30 cellular contexts compared by ENCODE assay signal in the genomic region with DNA sequence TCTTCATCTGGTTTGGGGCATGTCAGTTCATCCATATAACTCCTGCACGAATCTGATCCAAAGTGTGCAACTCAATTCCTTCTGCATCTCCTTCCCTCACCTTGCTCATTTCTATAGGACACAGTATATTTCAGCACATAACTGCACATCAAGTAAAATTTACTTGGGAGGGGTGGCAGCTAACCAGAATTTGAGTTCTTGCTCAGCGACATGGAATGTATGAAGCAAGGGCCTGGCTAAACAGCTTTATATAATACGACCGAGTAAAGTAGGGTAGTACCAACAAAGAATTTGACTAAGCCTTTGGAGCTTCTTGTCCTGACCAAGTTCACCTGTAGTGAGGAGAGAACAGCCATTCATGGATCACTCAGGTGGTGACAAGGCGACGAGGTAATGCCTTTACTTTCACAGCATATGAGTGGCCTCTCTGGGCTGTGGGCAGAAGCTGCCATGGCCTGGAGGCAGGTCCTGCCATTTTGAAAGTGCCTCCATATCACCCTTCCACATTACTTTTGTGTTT.
DNase-seq lines count a peak whose midpoint lies in the region; TF ChIP-seq lines count a peak whose summit lies in the region.
"Had no signal": no experiment of that assay in that cellular context is flagged by ENCODE, and none has a peak within 500 bp of the region (broad histone marks: within the 10 kb centered on the region; RNA-seq: fewer than 3 reads in every experiment).

No MANE protein-coding gene starts in this region.

- H3K9me3 ChIP-seq in stomach smooth muscle (ENCODE audit: control insufficient read depth in 2 of 2, low read length in 2 of 2) (no peaks in the 10 kb centered on the region), BE2C (no peaks in the 10 kb centered on the region), neural progenitor cell (ENCODE audit: low read depth) (no peaks in the 10 kb centered on the region)
- H3K9me3 ChIP-seq: pancreas had no signal

- H3K4me2 ChIP-seq in neural progenitor cell, result no peak overlapping the region

- peaks cover 28% of the 10 kb centered on the region for H3K4me1 Mint-ChIP-seq in neural progenitor cell

- no peak overlapping the region for H3K27ac Mint-ChIP-seq in neural progenitor cell
- H3K27ac Mint-ChIP-seq: dendritic cell treated with granulocyte-macrophage colony-stimulating factor and Interleukin-4, amounts not matched to agents 40 ng/mL and 50 ng/mL, for 4 days; nephron progenitor cell; WTC11 had no signal

- no peak overlapping the region for H3K4me3 ChIP-seq in choroid plexus epithelial cell (ENCODE audit: low read depth, low read length)
- no peak overlapping the region for H3K4me3 ChIP-seq in stomach smooth muscle (ENCODE audit: low read length in 2 of 2)
- H3K4me3 ChIP-seq in BE2C (ENCODE audit: low read depth, low read length), result no peak overlapping the region
- no peak overlapping the region for H3K4me3 ChIP-seq in neural progenitor cell
- H3K4me3 ChIP-seq: pancreas, tibial artery had no signal

- H3K9me3 Mint-ChIP-seq in neural progenitor cell, result no peaks in the 10 kb centered on the region
- H3K9me3 Mint-ChIP-seq: dendritic cell treated with granulocyte-macrophage colony-stimulating factor and Interleukin-4, amounts not matched to agents 40 ng/mL and 50 ng/mL, for 4 days had no signal

- H3K4me1 ChIP-seq in stomach smooth muscle (ENCODE audit: control insufficient read depth, insufficient read depth, low read length), result peaks cover 54% of the 10 kb centered on the region
- H3K4me1 ChIP-seq in BE2C, result peaks cover 22% of the 10 kb centered on the region
- peaks cover 27% of the 10 kb centered on the region for H3K4me1 ChIP-seq in neural progenitor cell

- H3K9ac ChIP-seq in stomach smooth muscle (ENCODE audit: low read length in 2 of 2) (no peak overlapping the region), neural progenitor cell (no peak overlapping the region)

- peak overlapping the region; percentile 85 for H3K27ac ChIP-seq in stomach smooth muscle (ENCODE audit: low read length)
- no peak overlapping the region for H3K27ac ChIP-seq in neural progenitor cell
- H3K27ac ChIP-seq: pancreas had no signal

- DNase-seq in EH (ENCODE audit: low read depth), result peak; percentile 19
- peak; percentile 37 for DNase-seq in choroid plexus epithelial cell (ENCODE audit: low read depth)
- DNase-seq in iris pigment epithelial cell (ENCODE audit: low read depth), result peak; percentile 52
- DNase-seq in GM10266 (ENCODE audit: extremely low spot score), result no peak
- no peak for DNase-seq in BE2C
- no peak for DNase-seq in glomerular visceral epithelial cell (ENCODE audit: extremely low spot score)
- DNase-seq in neural progenitor cell (ENCODE audit: low spot score), result no peak
- DNase-seq: activated CD4-positive, alpha-beta T cell treated with anti-CD3 and anti-CD28 coated beads, Interleukin-2, amount 50 U/mL, for 4 hours; activated CD8-positive, alpha-beta memory T cell treated with anti-CD3 and anti-CD28 coated beads, Interleukin-2, amount 50 U/mL, for 4 hours; activated naive CD4-positive, alpha-beta T cell treated with anti-CD3 and anti-CD28 coated beads, Interleukin-2, amount 50 U/mL, for 16 hours; C1 segment of cervical spinal cord; Calu3; caudate nucleus; DND-41; foreskin melanocyte; hypothalamus; left ventricle myocardium superior; NCI-H1092; NCI-H187; NCI-H345; NCI-H774; nephron progenitor cell; pancreas; right cardiac atrium; stimulated activated CD4-positive, alpha-beta T cell treated with anti-CD3 and anti-CD28 coated beads, Interleukin-15, amount 100 ng/mL, for 24 hours; stimulated activated naive CD8-positive, alpha-beta T cell treated with anti-CD3 and anti-CD28 coated beads, Interleukin-15, Interleukin-2, amounts not matched to agents 100 U/mL and 50 U/mL, for 24 hours; tibial artery had no signal

- TF ChIP-seq CTCF in choroid plexus epithelial cell (conservative IDR thresholded peaks at IDR 0.05; ENCODE audit: low read depth, low read length), result no peak
- TF ChIP-seq CTCF in GM10266 (IDR thresholded peaks at IDR 0.05; ENCODE audit: control insufficient read depth, insufficient read depth, low read depth, missing control alignments), result no peak
- TF ChIP-seq CTCF in BE2C (IDR thresholded peaks at IDR 0.05; ENCODE audit: low read depth, low read length), result no peak
- TF ChIP-seq CTCF in neural progenitor cell (IDR thresholded peaks at IDR 0.05), result no peak

- no peaks in the 10 kb centered on the region for H3K27me3 ChIP-seq in stomach smooth muscle (ENCODE audit: control insufficient read depth in 1 of 2, insufficient read depth in 2 of 2, low read length in 2 of 2)
- H3K27me3 ChIP-seq in BE2C, result no peaks in the 10 kb centered on the region
- no peaks in the 10 kb centered on the region for H3K27me3 ChIP-seq in neural progenitor cell
- H3K27me3 ChIP-seq: pancreas, tibial artery had no signal

- H3K4me3 Mint-ChIP-seq in neural progenitor cell, result no peak overlapping the region
- H3K4me3 Mint-ChIP-seq: dendritic cell treated with granulocyte-macrophage colony-stimulating factor and Interleukin-4, amounts not matched to agents 40 ng/mL and 50 ng/mL, for 4 days; nephron progenitor cell; WTC11 had no signal

- no peaks in the 10 kb centered on the region for H3K79me2 ChIP-seq in neural progenitor cell (ENCODE audit: low read depth)

- no peak overlapping the region for H2AFZ ChIP-seq in neural progenitor cell (replicated peaks)

- H4K20me1 ChIP-seq in neural progenitor cell (ENCODE audit: low read depth), result no peaks in the 10 kb centered on the region

- H3K27me3 Mint-ChIP-seq in neural progenitor cell (ENCODE audit: insufficient read depth, low read depth), result peaks cover 5% of the 10 kb centered on the region

- H3F3A ChIP-seq in neural progenitor cell (ENCODE audit: low read depth), result no peaks in the 10 kb centered on the region

- H3K36me3 Mint-ChIP-seq in neural progenitor cell, result no peaks in the 10 kb centered on the region
- H3K36me3 Mint-ChIP-seq: WTC11 had no signal

- no peaks in the 10 kb centered on the region for H3K36me3 ChIP-seq in stomach smooth muscle (ENCODE audit: control insufficient read depth in 2 of 2, insufficient read depth in 2 of 2, low read length in 2 of 2)
- no peaks in the 10 kb centered on the region for H3K36me3 ChIP-seq in BE2C
- H3K36me3 ChIP-seq in neural progenitor cell, result no peaks in the 10 kb centered on the region
- H3K36me3 ChIP-seq: pancreas had no signal

Comparison
In these comparisons a context has a peak if more than half of its experiments do, and no peak if none do; other contexts are left out.
1. DNase-seq: peak in EH (single experiment), choroid plexus epithelial cell (single experiment) and iris pigment epithelial cell (single experiment); none in GM10266 (single experiment), BE2C (single experiment), glomerular visceral epithelial cell (single experiment) and neural progenitor cell (single experiment).